9 cellular contexts compared by ENCODE assay signal in genomic region chr9:130128251-130128650, GRCh38. TPM values are rescaled to one million over a fixed set of nuclear protein-coding genes. Genes with fewer than 3 reads are reported as not detected.
DNase-seq lines count a peak whose midpoint lies in the region; ATAC-seq and TF ChIP-seq lines count a peak whose summit lies in the region.
"Had no signal": no experiment of that assay in that cellular context is flagged by ENCODE, and none has a peak within 500 bp of the region (broad histone marks: within the 10 kb centered on the region; RNA-seq: fewer than 3 reads in every experiment).

No MANE protein-coding gene starts in this region.

- H3K4me1 ChIP-seq in body of pancreas, result no peaks in the 10 kb centered on the region
- peaks cover 12% of the 10 kb centered on the region for H3K4me1 ChIP-seq in neural progenitor cell
- peaks cover 15% of the 10 kb centered on the region for H3K4me1 ChIP-seq in upper lobe of right lung

- TF ChIP-seq CTCF in GM12864 (IDR thresholded peaks at IDR 0.05; ENCODE audit: low read depth, low read length, missing control alignments), result no peak
- no peak for TF ChIP-seq CTCF in body of pancreas (IDR thresholded peaks at IDR 0.05)
- no peak for TF ChIP-seq CTCF in neural progenitor cell (IDR thresholded peaks at IDR 0.05)
- no peak for TF ChIP-seq CTCF in upper lobe of right lung (IDR thresholded peaks at IDR 0.05)

- H3K36me3 ChIP-seq in body of pancreas (replicated peaks in 1 of 2; ENCODE audit: insufficient read depth in 1 of 2, low read depth in 2 of 2) (peaks cover 4 to 18% of the 10 kb centered on the region in 2 donors), neural progenitor cell (no peaks in the 10 kb centered on the region), upper lobe of right lung (peaks cover 54% of the 10 kb centered on the region)

- H3K4me1 Mint-ChIP-seq in neural progenitor cell, result peaks cover 49% of the 10 kb centered on the region

- H3K27ac Mint-ChIP-seq in neural progenitor cell, result peak overlapping the region; percentile 64

- no peaks in the 10 kb centered on the region for H3K27me3 ChIP-seq in body of pancreas
- no peaks in the 10 kb centered on the region for H3K27me3 ChIP-seq in neural progenitor cell
- H3K27me3 ChIP-seq in upper lobe of right lung, result no peaks in the 10 kb centered on the region

- H3K36me3 Mint-ChIP-seq in neural progenitor cell, result peaks cover 35% of the 10 kb centered on the region

- no peak overlapping the region for H3K4me2 ChIP-seq in neural progenitor cell

- H4K20me1 ChIP-seq in neural progenitor cell (ENCODE audit: low read depth), result no peaks in the 10 kb centered on the region

- H3K9me3 ChIP-seq in body of pancreas (no peaks in the 10 kb centered on the region), neural progenitor cell (ENCODE audit: low read depth) (no peaks in the 10 kb centered on the region), upper lobe of right lung (no peaks in the 10 kb centered on the region)

- peak; percentile 58 for ATAC-seq in HG03060 (IDR thresholded peaks at IDR 0.05; ENCODE audit: low read depth, unreplicated experiment)
- no peak for ATAC-seq in body of pancreas
- peak; percentile 78 for ATAC-seq in upper lobe of right lung
- ATAC-seq: HCT116 had no signal

- TF ChIP-seq POLR2A in body of pancreas (IDR thresholded peaks at IDR 0.05), result no peak

- peaks cover 5% of the 10 kb centered on the region for H3K27me3 Mint-ChIP-seq in neural progenitor cell (ENCODE audit: insufficient read depth, low read depth)

- H3K9ac ChIP-seq in neural progenitor cell, result no peak overlapping the region

- H3K27ac ChIP-seq in body of pancreas (peak overlapping the region in 3 of 4 donors; percentile 5 to 64 (median 46)), neural progenitor cell (no peak overlapping the region), upper lobe of right lung (peak overlapping the region; percentile 80)

- H3K4me3 ChIP-seq in GM12864 (ENCODE audit: low read depth, low read length) (no peak overlapping the region; the same call in 1 of the 2 replicates), body of pancreas (no peak overlapping the region), neural progenitor cell (no peak overlapping the region), upper lobe of right lung (no peak overlapping the region)

- no peak overlapping the region for H2AFZ ChIP-seq in neural progenitor cell (replicated peaks)

- intact Hi-C loops in body of pancreas (cut with DNase I), result no loop called here
- intact Hi-C loops in upper lobe of right lung (cut with DNase I), result no loop called here

- 66 to 79% methylated on average over 6 of the region's 6 CpGs for WGBS in body of pancreas, 2 donors

- H3K79me2 ChIP-seq in neural progenitor cell (ENCODE audit: low read depth), result no peaks in the 10 kb centered on the region

- DNase-seq in GM12864 (ENCODE audit: low read depth) (peak; percentile 38), T-helper 22 cell (ENCODE audit: low read depth) (peak; percentile 79), body of pancreas (peak in 1 of 4 donors; percentile 34), neural progenitor cell (ENCODE audit: low spot score) (no peak), upper lobe of right lung (no peak), DMS 273 (lab: John Stamatoyannopoulos, UW; ENCODE audit: unreplicated experiment) (no peak), HPDE6-E6E7 (ENCODE audit: extremely low spot score) (no peak)

- H3F3A ChIP-seq in neural progenitor cell (ENCODE audit: low read depth), result peaks cover 8% of the 10 kb centered on the region

- no peaks in the 10 kb centered on the region for H3K9me3 Mint-ChIP-seq in neural progenitor cell

- no peak overlapping the region for H3K4me3 Mint-ChIP-seq in neural progenitor cell

RNA-seq across cellular contexts. Expression of gene NCS1, which starts 44.0 kb away (rescaled TPM):
- 1 to 10 TPM; 3.9 to 4.3 TPM for total RNA-seq in body of pancreas
- 16.0 and 28.5 TPM in 2 replicates for total RNA-seq in neural progenitor cell (ENCODE audit: low replicate concordance)
- total RNA-seq in upper lobe of right lung, result 5.7 TPM

Comparison
In these comparisons a context has a peak if more than half of its experiments do, and no peak if none do; other contexts are left out.
1. DNase-seq: peak in GM12864 (single experiment) and T-helper 22 cell (single experiment); none in neural progenitor cell (single experiment), upper lobe of right lung (single experiment), DMS 273 (single experiment) and HPDE6-E6E7 (single experiment).